ENCODE assay signal across 9 cellular contexts in genomic region chr1:167683641-167684502, GRCh38. TPM values are rescaled to one million over a fixed set of nuclear protein-coding genes. Genes with fewer than 3 reads are reported as not detected.
DNase-seq lines count a peak whose midpoint lies in the region; ATAC-seq and TF ChIP-seq lines count a peak whose summit lies in the region.
"Had no signal": no experiment of that assay in that cellular context is flagged by ENCODE, and none has a peak within 500 bp of the region (broad histone marks: within the 10 kb centered on the region; RNA-seq: fewer than 3 reads in every experiment).

No MANE protein-coding gene starts in this region.

- POLR2A ChIA-PET in WTC11 (lab: Charles Lee), result no interaction called here
- POLR2A ChIA-PET in CD4-positive, alpha-beta T cell (lab: Charles Lee), result no interaction called here

- no peak overlapping the region for H3K4me3 ChIP-seq in fibroblast of pulmonary artery (replicated peaks; ENCODE audit: low read depth, low read length)
- H3K4me3 ChIP-seq in psoas muscle, result no peak overlapping the region
- H3K4me3 ChIP-seq: GM12878 had no signal

- no peak overlapping the region for H3K4me3 Mint-ChIP-seq in WTC11
- no peak overlapping the region for H3K4me3 Mint-ChIP-seq in CD4-positive, alpha-beta T cell

- no peaks in the 10 kb centered on the region for H3K27me3 ChIP-seq in psoas muscle (ENCODE audit: insufficient read depth in 3 of 3, low read length in 2 of 3)
- H3K27me3 ChIP-seq in CD4-positive, alpha-beta T cell (ENCODE audit: control insufficient read depth, insufficient read depth, low read length), result no peaks in the 10 kb centered on the region

- peak overlapping the region; percentile 78 for H3K27ac ChIP-seq in psoas muscle
- no peak overlapping the region for H3K27ac ChIP-seq in CD4-positive, alpha-beta T cell (ENCODE audit: low read depth, low read length)

- H3K9me3 ChIP-seq in psoas muscle, result no peaks in the 10 kb centered on the region
- H3K9me3 ChIP-seq in CD4-positive, alpha-beta T cell (ENCODE audit: control insufficient read depth, low read length), result no peaks in the 10 kb centered on the region

- H3K9me3 Mint-ChIP-seq in WTC11, result no peaks in the 10 kb centered on the region
- no peaks in the 10 kb centered on the region for H3K9me3 Mint-ChIP-seq in CD4-positive, alpha-beta T cell

- H3K27me3 Mint-ChIP-seq in WTC11 (ENCODE audit: low read depth), result no peaks in the 10 kb centered on the region
- H3K27me3 Mint-ChIP-seq in CD4-positive, alpha-beta T cell, result no peaks in the 10 kb centered on the region

- ATAC-seq in WTC11 (peak; percentile 84), psoas muscle (peak; percentile 74 to 79 (median 76))
- ATAC-seq in CD4-positive, alpha-beta T cell (ENCODE audit: poor library complexity), result no peak
- ATAC-seq: GM12878 had no signal

- DNase-seq in G401 (ENCODE audit: low spot score), result peak; percentile 90
- peak; percentile 55 for DNase-seq in WTC11 (ENCODE audit: low spot score)
- DNase-seq in fibroblast of pulmonary artery (ENCODE audit: low read depth), result peak; percentile 36
- peak; percentile 50 to 77 for DNase-seq in psoas muscle
- no peak for DNase-seq in stimulated activated CD4-positive, alpha-beta T cell treated with anti-CD3 and anti-CD28 coated beads, Interleukin-12 subunit alpha, Interleukin-12 subunit beta, amount 100 ng/mL, for 4 hours
- no peak for DNase-seq in middle frontal gyrus (ENCODE audit: extremely low spot score, low spot score)
- DNase-seq in CD4-positive, alpha-beta T cell, result no peak
- no peak for DNase-seq in NCI-H1930 (lab: John Stamatoyannopoulos, UW)

- TF ChIP-seq CTCF in WTC11 (IDR thresholded peaks at IDR 0.05) (no peak), fibroblast of pulmonary artery (IDR thresholded peaks at IDR 0.05; ENCODE audit: low read length, missing control alignments) (no peak), psoas muscle (IDR thresholded peaks at IDR 0.05) (no peak)
- TF ChIP-seq CTCF in CD4-positive, alpha-beta T cell (IDR thresholded peaks at IDR 0.05), result no peak

- in situ Hi-C loops in G401 (cut with HindIII; ENCODE audit: low sequenced_read_pairs), result no loop called here

- H3K27ac Mint-ChIP-seq in WTC11, result peak overlapping the region; percentile 25; the same call in 1 of the 2 replicates
- H3K27ac Mint-ChIP-seq in CD4-positive, alpha-beta T cell, result no peak overlapping the region

- CTCF ChIA-PET in WTC11 (lab: Charles Lee), result no interaction called here
- CTCF ChIA-PET in CD4-positive, alpha-beta T cell (lab: Charles Lee), result no interaction called here

- no peaks in the 10 kb centered on the region for H3K36me3 Mint-ChIP-seq in WTC11
- peaks cover 64% of the 10 kb centered on the region for H3K36me3 Mint-ChIP-seq in CD4-positive, alpha-beta T cell (ENCODE audit: low read depth)

- intact Hi-C loops in psoas muscle (cut with DNase I), result no loop called here
- intact Hi-C loops in CD4-positive, alpha-beta T cell (cut with DNase I, micrococcal nuclease), result no loop called here

- H3K4me1 Mint-ChIP-seq in WTC11, result peaks cover 34% of the 10 kb centered on the region
- peaks cover 11% of the 10 kb centered on the region for H3K4me1 Mint-ChIP-seq in CD4-positive, alpha-beta T cell (ENCODE audit: low read depth)

- whole genome bisulfite sequencing in psoas muscle, 3 donors, result 22 to 30% (median 27%) methylated on average over 15 of the region's 15 CpGs

- peaks cover 0 to 3% of the 10 kb centered on the region in 2 donors for H3K36me3 ChIP-seq in psoas muscle (ENCODE audit: insufficient read depth in 1 of 2, low read depth in 1 of 2)

- H3K4me1 ChIP-seq in psoas muscle, result peaks cover 66% of the 10 kb centered on the region

TF ChIP-seq in WTC11, 78 proteins besides CTCF, POLR2A, EP300 and RAD21:
- TF ChIP-seq, protein P1, sequence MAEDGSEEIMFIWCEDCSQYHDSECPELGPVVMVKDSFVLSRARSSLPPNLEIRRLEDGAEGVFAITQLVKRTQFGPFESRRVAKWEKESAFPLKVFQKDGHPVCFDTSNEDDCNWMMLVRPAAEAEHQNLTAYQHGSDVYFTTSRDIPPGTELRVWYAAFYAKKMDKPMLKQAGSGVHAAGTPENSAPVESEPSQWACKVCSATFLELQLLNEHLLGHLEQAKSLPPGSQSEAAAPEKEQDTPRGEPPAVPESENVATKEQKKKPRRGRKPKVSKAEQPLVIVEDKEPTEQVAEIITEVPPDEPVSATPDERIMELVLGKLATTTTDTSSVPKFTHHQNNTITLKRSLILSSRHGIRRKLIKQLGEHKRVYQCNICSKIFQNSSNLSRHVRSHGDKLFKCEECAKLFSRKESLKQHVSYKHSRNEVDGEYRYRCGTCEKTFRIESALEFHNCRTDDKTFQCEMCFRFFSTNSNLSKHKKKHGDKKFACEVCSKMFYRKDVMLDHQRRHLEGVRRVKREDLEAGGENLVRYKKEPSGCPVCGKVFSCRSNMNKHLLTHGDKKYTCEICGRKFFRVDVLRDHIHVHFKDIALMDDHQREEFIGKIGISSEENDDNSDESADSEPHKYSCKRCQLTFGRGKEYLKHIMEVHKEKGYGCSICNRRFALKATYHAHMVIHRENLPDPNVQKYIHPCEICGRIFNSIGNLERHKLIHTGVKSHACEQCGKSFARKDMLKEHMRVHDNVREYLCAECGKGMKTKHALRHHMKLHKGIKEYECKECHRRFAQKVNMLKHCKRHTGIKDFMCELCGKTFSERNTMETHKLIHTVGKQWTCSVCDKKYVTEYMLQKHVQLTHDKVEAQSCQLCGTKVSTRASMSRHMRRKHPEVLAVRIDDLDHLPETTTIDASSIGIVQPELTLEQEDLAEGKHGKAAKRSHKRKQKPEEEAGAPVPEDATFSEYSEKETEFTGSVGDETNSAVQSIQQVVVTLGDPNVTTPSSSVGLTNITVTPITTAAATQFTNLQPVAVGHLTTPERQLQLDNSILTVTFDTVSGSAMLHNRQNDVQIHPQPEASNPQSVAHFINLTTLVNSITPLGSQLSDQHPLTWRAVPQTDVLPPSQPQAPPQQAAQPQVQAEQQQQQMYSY (CRISPR knock-in tag; IDR thresholded peaks at IDR 0.05), result peak; percentile 90
- no peak for TF ChIP-seq RELA (CRISPR knock-in tag; IDR thresholded peaks at IDR 0.05; ENCODE audit: borderline replicate concordance)

RNA-seq across cellular contexts. Expression of gene MPZL1, which starts 37.9 kb away (rescaled TPM):
- total RNA-seq in G401 (2014; rRNA removed; shearing (Covaris generic)), result 94.8 and 155 TPM in 2 replicates
- 71.7 to 74.1 TPM (median 72.3 TPM) in 3 replicates for total RNA-seq in WTC11 (2021)
- total RNA-seq in psoas muscle, result 10 to 100 TPM; 14.1 to 22.4 (median 18.3) TPM
- polyA plus RNA-seq in psoas muscle, result 10 to 100 TPM in 2 of 3 donors, 1 to 10 TPM in 1; 5.2 to 14.0 (median 12.6) TPM
- 1 to 10 TPM; 1.2 to 1.5 TPM for total RNA-seq in CD4-positive, alpha-beta T cell

RNA-seq across cellular contexts. Expression of gene RCSD1, which starts 53.8 kb away (rescaled TPM):
- total RNA-seq in G401 (2014; rRNA removed; shearing (Covaris generic)), result not detected in 2 replicates
- 0.23 to 0.71 TPM (median 0.50 TPM) in 3 replicates for total RNA-seq in WTC11 (2021)
- total RNA-seq in psoas muscle, result 10 to 100 TPM in 3 of 4 donors, 1 to 10 TPM in 1; 9.9 to 34.2 (median 23.1) TPM
- 10 to 100 TPM in 2 of 3 donors, 1 to 10 TPM in 1; 3.9 to 13.7 (median 10.4) TPM for polyA plus RNA-seq in psoas muscle
- total RNA-seq in CD4-positive, alpha-beta T cell, result 10 to 100 TPM; 42.3 to 44.6 TPM

Comparison
In these comparisons a context has a peak if more than half of its experiments do, and no peak if none do; other contexts are left out.
1. DNase-seq: peak in G401 (single experiment), WTC11 (single experiment), fibroblast of pulmonary artery (single experiment) and psoas muscle (2 of 2); none in stimulated activated CD4-positive, alpha-beta T cell treated with anti-CD3 and anti-CD28 coated beads, Interleukin-12 subunit alpha, Interleukin-12 subunit beta, amount 100 ng/mL, for 4 hours (single experiment), middle frontal gyrus (single experiment), CD4-positive, alpha-beta T cell (0 of 10) and NCI-H1930 (0 of 2).
2. RNA of gene MPZL1, which starts 37.9 kb away (total RNA-seq): 94.8 to 155 TPM in G401, 71.7 to 74.1 TPM in WTC11 and 14.1 to 22.4 TPM in psoas muscle; 1.2 to 1.5 TPM in CD4-positive, alpha-beta T cell; every median in the first group is over 4 times any median in the second.